In genomic region chr9:124373851-124374250, GRCh38 we compare ENCODE assay signal across 28 cellular contexts.
"Had no signal": no experiment of that assay in that cellular context is flagged by ENCODE, and none has a peak within 500 bp of the region (broad histone marks: within the 10 kb centered on the region; RNA-seq: fewer than 3 reads in every experiment).

No MANE protein-coding gene starts in this region.

- H3K36me3 ChIP-seq: suprapubic skin, thyroid gland, transverse colon, upper lobe of right lung, uterus, vagina had no signal

- H3K4me3 Mint-ChIP-seq: stimulated activated effector memory CD8-positive, alpha-beta T cell treated with anti-CD3 and anti-CD28 coated beads, Interleukin-12 subunit alpha, Interleukin-12 subunit beta, amount 100 ng/mL, for 72 hours; stimulated activated memory B cell treated with anti-CD40 and anti-IgM and Interleukin-4, amounts not matched to agents 10 μg/mL and 1 μg/mL and 100 μg/mL, for 72 hours; stimulated activated naive B cell treated with anti-CD40 and anti-IgM and Interleukin-4, amounts not matched to agents 10 μg/mL and 1 μg/mL and 100 μg/mL, for 72 hours; stimulated activated naive CD8-positive, alpha-beta T cell treated with anti-CD3 and anti-CD28 coated beads, Interleukin-15, amount 100 ng/mL, for 72 hours; stimulated activated naive CD8-positive, alpha-beta T cell treated with anti-CD3 and anti-CD28 coated beads, Interleukin-15, Interleukin-2, amounts not matched to agents 100 ng/mL and 50 ng/mL, for 24 hours; type B pancreatic cell had no signal

- H3K4me1 ChIP-seq: testis, uterus, vagina had no signal

- H3K4me3 ChIP-seq: stomach, suprapubic skin, testis, thoracic aorta, thyroid gland, tibial artery, tibial nerve, transverse colon, upper lobe of left lung, upper lobe of right lung, uterus, vagina had no signal

- DNase-seq: stimulated activated CD4-positive, alpha-beta T cell treated with anti-CD3 and anti-CD28 coated beads, Interleukin-2, amount 100 ng/mL, for 48 hours; stimulated activated CD4-positive, alpha-beta T cell treated with anti-CD3 and anti-CD28 coated beads, Interleukin-4, amount 100 ng/mL, for 1 hour; stimulated activated CD4-positive, alpha-beta T cell treated with anti-CD3 and anti-CD28 coated beads, Interleukin-4, amount 100 ng/mL, for 24 hours; stimulated activated CD4-positive, alpha-beta T cell treated with anti-CD3 and anti-CD28 coated beads, Interleukin-4, amount 100 ng/mL, for 4 hours; stimulated activated CD8-positive, alpha-beta memory T cell treated with anti-CD3 and anti-CD28 coated beads, Interleukin-4, amount 100 ng/mL, for 48 hours; stimulated activated naive B cell treated with anti-CD40 and anti-IgM and Interleukin-4, amounts not matched to agents 10 μg/mL and 1 μg/mL and 100 μg/mL, for 72 hours; stimulated activated naive CD4-positive, alpha-beta T cell; stimulated activated naive CD4-positive, alpha-beta T cell treated with Interleukin-2 at 50 U/mL for 16 hours; stimulated activated naive CD8-positive, alpha-beta T cell treated with anti-CD3 and anti-CD28 coated beads, Interleukin-15, amount 100 ng/mL, for 72 hours; stimulated activated naive CD8-positive, alpha-beta T cell treated with anti-CD3 and anti-CD28 coated beads, Interleukin-15, Interleukin-2, amounts not matched to agents 100 U/mL and 50 U/mL, for 24 hours; stomach; substantia nigra; testis; thyroid gland; tibial artery; transverse colon; trophoblast cell; upper lobe of left lung; upper lobe of right lung; uterus had no signal

- H3K27me3 Mint-ChIP-seq: stimulated activated memory B cell treated with anti-CD40 and anti-IgM and Interleukin-4, amounts not matched to agents 10 μg/mL and 1 μg/mL and 100 μg/mL, for 72 hours; stimulated activated naive B cell treated with anti-CD40 and anti-IgM and Interleukin-4, amounts not matched to agents 10 μg/mL and 1 μg/mL and 100 μg/mL, for 72 hours; stimulated activated naive CD8-positive, alpha-beta T cell treated with anti-CD3 and anti-CD28 coated beads, Interleukin-15, amount 100 ng/mL, for 72 hours; stimulated activated naive CD8-positive, alpha-beta T cell treated with anti-CD3 and anti-CD28 coated beads, Interleukin-15, Interleukin-2, amounts not matched to agents 100 ng/mL and 50 ng/mL, for 24 hours; type B pancreatic cell had no signal

- H3K27ac Mint-ChIP-seq: stimulated activated effector memory CD8-positive, alpha-beta T cell treated with anti-CD3 and anti-CD28 coated beads, Interleukin-12 subunit alpha, Interleukin-12 subunit beta, amount 100 ng/mL, for 72 hours; stimulated activated memory B cell treated with anti-CD40 and anti-IgM and Interleukin-4, amounts not matched to agents 10 μg/mL and 1 μg/mL and 100 μg/mL, for 72 hours; stimulated activated naive B cell treated with anti-CD40 and anti-IgM and Interleukin-4, amounts not matched to agents 10 μg/mL and 1 μg/mL and 100 μg/mL, for 72 hours; stimulated activated naive CD8-positive, alpha-beta T cell treated with anti-CD3 and anti-CD28 coated beads, Interleukin-15, Interleukin-2, amounts not matched to agents 100 ng/mL and 50 ng/mL, for 24 hours; type B pancreatic cell had no signal

- H3K27ac ChIP-seq: stomach, suprapubic skin, testis, thoracic aorta, thyroid gland, tibial artery, tibial nerve, transverse colon, upper lobe of left lung, upper lobe of right lung, uterus, vagina had no signal

- H3K9me3 ChIP-seq: stomach, suprapubic skin, testis, thoracic aorta, thyroid gland, tibial artery, tibial nerve, transverse colon, upper lobe of left lung, upper lobe of right lung, uterus, vagina had no signal

- H3K9me3 Mint-ChIP-seq: stimulated activated effector memory CD8-positive, alpha-beta T cell treated with anti-CD3 and anti-CD28 coated beads, Interleukin-12 subunit alpha, Interleukin-12 subunit beta, amount 100 ng/mL, for 72 hours; stimulated activated memory B cell treated with anti-CD40 and anti-IgM and Interleukin-4, amounts not matched to agents 10 μg/mL and 1 μg/mL and 100 μg/mL, for 72 hours; stimulated activated naive B cell treated with anti-CD40 and anti-IgM and Interleukin-4, amounts not matched to agents 10 μg/mL and 1 μg/mL and 100 μg/mL, for 72 hours; stimulated activated naive CD8-positive, alpha-beta T cell treated with anti-CD3 and anti-CD28 coated beads, Interleukin-15, amount 100 ng/mL, for 72 hours; stimulated activated naive CD8-positive, alpha-beta T cell treated with anti-CD3 and anti-CD28 coated beads, Interleukin-15, Interleukin-2, amounts not matched to agents 100 ng/mL and 50 ng/mL, for 24 hours had no signal

- H3K27me3 ChIP-seq: stomach, suprapubic skin, testis, thyroid gland, tibial artery, tibial nerve, transverse colon, upper lobe of left lung, upper lobe of right lung, uterus, vagina had no signal

- ATAC-seq: stimulated activated effector memory CD8-positive, alpha-beta T cell treated with anti-CD3 and anti-CD28 coated beads, Interleukin-12 subunit alpha, Interleukin-12 subunit beta, amount 100 ng/mL, for 72 hours; stimulated activated memory B cell treated with anti-CD40 and anti-IgM and Interleukin-4, amounts not matched to agents 10 μg/mL and 1 μg/mL and 100 μg/mL, for 72 hours; stimulated activated naive B cell treated with anti-CD40 and anti-IgM and Interleukin-4, amounts not matched to agents 10 μg/mL and 1 μg/mL and 100 μg/mL, for 72 hours; stimulated activated naive CD8-positive, alpha-beta T cell treated with anti-CD3 and anti-CD28 coated beads, Interleukin-15, amount 100 ng/mL, for 72 hours; stimulated activated naive CD8-positive, alpha-beta T cell treated with anti-CD3 and anti-CD28 coated beads, Interleukin-15, Interleukin-2, amounts not matched to agents 100 U/mL and 50 U/mL, for 24 hours; upper lobe of right lung had no signal
